Comparison of ENCODE assay signal across 13 cellular contexts in genomic region chr18:23578891-23579653, GRCh38. TPM values are rescaled to one million over a fixed set of nuclear protein-coding genes. Genes with fewer than 3 reads are reported as not detected.
A peak's percentile ranks its signal among the peaks of the same experiment; 100 is the strongest.
DNase-seq lines count a peak whose midpoint lies in the region; ATAC-seq and TF ChIP-seq lines count a peak whose summit lies in the region.
"Had no signal": no experiment of that assay in that cellular context is flagged by ENCODE, and none has a peak within 500 bp of the region (broad histone marks: within the 10 kb centered on the region; RNA-seq: fewer than 3 reads in every experiment).

No MANE protein-coding gene starts in this region.

- peaks cover 63 to 78% (median 70%) of the 10 kb centered on the region in 3 donors for H3K4me1 Mint-ChIP-seq in T-cell

- H3K9me3 Mint-ChIP-seq in activated naive CD4-positive, alpha-beta T cell treated with anti-CD3 and anti-CD28 coated beads, Interleukin-2, amount 50 U/mL, for 72 hours: no peaks in the 10 kb centered on the region
- no peaks in the 10 kb centered on the region for H3K9me3 Mint-ChIP-seq in T-cell

- peak overlapping the region; percentile 30 for H3K27ac ChIP-seq in substantia nigra (ENCODE audit: low read depth, low read length, poor library complexity, severe bottlenecking)

- POLR2A ChIA-PET in T-cell (lab: Charles Lee): interaction anchor here (0.6 kb wide), 2 partner anchors 323 to 500 kb away, joined by 4 to 5 read pairs; no protein-coding TSS in a partner anchor

- peak overlapping the region; percentile 1 to 47 for H3K27ac Mint-ChIP-seq in activated naive CD4-positive, alpha-beta T cell treated with anti-CD3 and anti-CD28 coated beads, Interleukin-2, amount 50 U/mL, for 72 hours
- peak overlapping the region; percentile 70 to 88 for H3K27ac Mint-ChIP-seq in T-cell

- TF ChIP-seq CTCF in fibroblast of pulmonary artery (IDR thresholded peaks at IDR 0.05; ENCODE audit: low read length, missing control alignments): no peak

- no peak for ATAC-seq in activated naive CD4-positive, alpha-beta T cell treated with anti-CD3 and anti-CD28 coated beads, Interleukin-2, amount 50 U/mL, for 72 hours
- ATAC-seq in T-cell (replicated peaks in 1 of 4) (no peak), GM18520 (IDR thresholded peaks at IDR 0.05; ENCODE audit: unreplicated experiment) (no peak)

- H3K4me3 Mint-ChIP-seq in T-cell: no peak overlapping the region

- no peaks in the 10 kb centered on the region for H3K27me3 Mint-ChIP-seq in T-cell

- peaks cover 0 to 11% of the 10 kb centered on the region in 2 donors for H3K36me3 Mint-ChIP-seq in activated naive CD4-positive, alpha-beta T cell treated with anti-CD3 and anti-CD28 coated beads, Interleukin-2, amount 50 U/mL, for 72 hours
- H3K36me3 Mint-ChIP-seq in T-cell: peaks cover 30% of the 10 kb centered on the region

- DNase-seq in activated naive CD4-positive, alpha-beta T cell treated with anti-CD3 and anti-CD28 coated beads, Interleukin-2, amount 50 U/mL, for 72 hours (ENCODE audit: low spot score in 2 of 2): no peak
- no peak for DNase-seq in activated naive CD4-positive, alpha-beta T cell treated with Interleukin-2 at 50 U/mL for 16 hours
- no peak for DNase-seq in T-cell
- DNase-seq in fibroblast of pulmonary artery (ENCODE audit: low read depth): peak; percentile 60
- DNase-seq in substantia nigra (lab: John Stamatoyannopoulos, UW): no peak
- DNase-seq in effector CD8-positive, alpha-beta T cell (lab: John Stamatoyannopoulos, UW): no peak
- no peak for DNase-seq in stimulated activated CD8-positive, alpha-beta memory T cell treated with anti-CD3 and anti-CD28 coated beads, Interleukin-4, amount 100 ng/mL, for 48 hours
- DNase-seq: activated effector memory CD4-positive, alpha-beta T cell treated with Interleukin-2 at 50 U/mL for 16 hours; left cardiac atrium; NCI-H187 treated with DMSO at 0.1 percent for 48 hours; SW 1271 had no signal

- H3K4me3 ChIP-seq in fibroblast of pulmonary artery (replicated peaks; ENCODE audit: low read depth, low read length): no peak overlapping the region
- H3K4me3 ChIP-seq: skin epidermis had no signal

- CTCF ChIA-PET in T-cell (lab: Charles Lee): interaction anchor here (0.6 to 1.5 kb wide), 3 partner anchors 37 to 63 kb away, joined by 3 read pairs; no protein-coding TSS in a partner anchor

RNA-seq across cellular contexts. Expression of gene NPC1, which starts 7.2 kb away (rescaled TPM):
- 10 to 100 TPM; 28.1 to 39.7 TPM for total RNA-seq in activated naive CD4-positive, alpha-beta T cell treated with anti-CD3 and anti-CD28 coated beads, Interleukin-2, amount 50 U/mL, for 72 hours
- 10 to 100 TPM; 35.2 to 52.7 (median 39.4) TPM for total RNA-seq in T-cell
